Comparison of ENCODE assay signal across 8 cellular contexts in genomic region chr1:180881806-180882509, GRCh38. TPM values are rescaled to one million over a fixed set of nuclear protein-coding genes. Genes with fewer than 3 reads are reported as not detected.
A peak's percentile ranks its signal among the peaks of the same experiment; 100 is the strongest.
DNase-seq lines count a peak whose midpoint lies in the region; ATAC-seq, FAIRE-seq and TF ChIP-seq lines count a peak whose summit lies in the region.

No MANE protein-coding gene starts in this region.

- no peak overlapping the region for H2AFZ ChIP-seq in PC-3 (ENCODE audit: low read length)
- H2AFZ ChIP-seq in H1 (ENCODE audit: low read length), result no peak overlapping the region

- no peaks in the 10 kb centered on the region for H3K9me2 ChIP-seq in PC-3 (replicated peaks; ENCODE audit: low read length)

- H3K79me1 ChIP-seq in H1 (ENCODE audit: low read depth, low read length) (no peaks in the 10 kb centered on the region), mesendoderm (ENCODE audit: low read length) (no peaks in the 10 kb centered on the region)

- H3K9me3 ChIP-seq in A673 (ENCODE audit: low read depth, low read length, poor library complexity, severe bottlenecking) (no peaks in the 10 kb centered on the region), PC-3 (ENCODE audit: low read length) (no peaks in the 10 kb centered on the region), H1 (ENCODE audit: insufficient read depth in 2 of 2, low read depth in 1 of 2, low read length in 1 of 2) (no peaks in the 10 kb centered on the region)

- peak; percentile 55 for TF ChIP-seq CTCF in A673 (conservative IDR thresholded peaks at IDR 0.05; ENCODE audit: low read depth, low read length)
- TF ChIP-seq CTCF in PC-3 (conservative IDR thresholded peaks at IDR 0.05; ENCODE audit: low read depth, low read length), result peak; percentile 71
- TF ChIP-seq CTCF in H1 (IDR thresholded peaks at IDR 0.05; ENCODE audit: control extremely low read depth in 1 of 3, insufficient read depth in 1 of 3, low read depth in 1 of 3, low read length in 3 of 3), result peak in 2 of 3 experiments; percentile 48 to 56; a peak in 2 of 4 replicates

- H3F3A ChIP-seq in PC-3 (ENCODE audit: low read length, unreplicated experiment), result no peaks in the 10 kb centered on the region

- H3K23me2 ChIP-seq in H1 (ENCODE audit: low read depth, low read length), result no peaks in the 10 kb centered on the region

- H3K9ac ChIP-seq in PC-3 (ENCODE audit: low read length) (no peak overlapping the region), H1 (replicated peaks in 1 of 4; ENCODE audit: extremely low read depth in 1 of 4, low read depth in 3 of 4, low read length in 3 of 4) (no peak overlapping the region), mesendoderm (ENCODE audit: low read length) (no peak overlapping the region)

- POLR2A ChIA-PET in A673 (lab: Charles Lee; ENCODE audit: low non-redundant PET) (no interaction called here), PC-3 (lab: Charles Lee; ENCODE audit: unreplicated experiment) (no interaction called here), H1 (lab: Charles Lee; ENCODE audit: partially characterized antibody) (interaction anchor here (0.7 to 1.4 kb wide), 4 partner anchors 30 to 279 kb away, joined by 3 to 4 read pairs (median 3); partner anchors contain the start of gene KIAA1614)

- H4K8ac ChIP-seq in H1 (ENCODE audit: extremely low read depth, insufficient read depth, low read length) (no peak overlapping the region), mesendoderm (ENCODE audit: low read depth, low read length) (no peak overlapping the region)

- no peak overlapping the region for H3K14ac ChIP-seq in H1 (ENCODE audit: insufficient read length)

- H2BK120ac ChIP-seq in H1 (replicated peaks; ENCODE audit: low read depth, low read length) (no peak overlapping the region), mesendoderm (ENCODE audit: low read depth, low read length) (no peak overlapping the region)

- no peak overlapping the region for H3K4ac ChIP-seq in H1 (replicated peaks; ENCODE audit: insufficient read length, low read depth, low read length)
- no peak overlapping the region for H3K4ac ChIP-seq in mesendoderm (ENCODE audit: low read depth, low read length)

- H3K18ac ChIP-seq in H1 (ENCODE audit: extremely low read depth, low read length) (no peak overlapping the region), mesendoderm (ENCODE audit: low read length) (no peak overlapping the region)

- H3K4me1 ChIP-seq in A673 (ENCODE audit: insufficient read depth, low read length, poor library complexity, severe bottlenecking) (no peaks in the 10 kb centered on the region), PC-3 (ENCODE audit: insufficient read depth, low read length) (peaks cover 9% of the 10 kb centered on the region), H1 (replicated peaks in 1 of 4; ENCODE audit: control insufficient read depth in 3 of 4, insufficient read depth in 4 of 4, low read length in 3 of 4) (no peaks in the 10 kb centered on the region), mesendoderm (ENCODE audit: control insufficient read depth, low read depth, low read length) (no peaks in the 10 kb centered on the region)

- no peaks in the 10 kb centered on the region for H4K20me1 ChIP-seq in PC-3 (ENCODE audit: low read length)
- H4K20me1 ChIP-seq in H1 (replicated peaks in 1 of 2; ENCODE audit: control insufficient read depth in 1 of 2, insufficient read depth in 2 of 2, low read length in 2 of 2), result no peaks in the 10 kb centered on the region

- BruUV-seq in A673 (replicated peaks; lab: Mats Ljungman, UMichigan) (no TSS peak), PC-3 (replicated peaks; lab: Mats Ljungman, UMichigan) (no TSS peak)

- ATAC-seq in PC-3, result peak; percentile 67
- ATAC-seq in HG03108 (IDR thresholded peaks at IDR 0.05; ENCODE audit: unreplicated experiment), result no peak
- ATAC-seq in HG03521 (IDR thresholded peaks at IDR 0.05; ENCODE audit: unreplicated experiment), result no peak

- H4K5ac ChIP-seq in H1 (ENCODE audit: insufficient read length, low read depth, low read length) (no peak overlapping the region), mesendoderm (ENCODE audit: low read length) (no peak overlapping the region)

- no peak overlapping the region for H2BK12ac ChIP-seq in H1 (ENCODE audit: low read depth, low read length)

- no peaks in the 10 kb centered on the region for H3K36me3 ChIP-seq in A673 (ENCODE audit: insufficient read depth, low read length, poor library complexity, severe bottlenecking)
- H3K36me3 ChIP-seq in PC-3 (ENCODE audit: low read depth, low read length), result no peaks in the 10 kb centered on the region
- peaks cover 0 to 4% (median 0%) of the 10 kb centered on the region in 4 experiments; a peak in 2 of 8 replicates for H3K36me3 ChIP-seq in H1 (ENCODE audit: control insufficient read depth in 2 of 4, insufficient read depth in 4 of 4, low read length in 3 of 4)
- H3K36me3 ChIP-seq in mesendoderm (ENCODE audit: control insufficient read depth, insufficient read depth, low read length), result no peaks in the 10 kb centered on the region

- H3K4me2 ChIP-seq in PC-3 (ENCODE audit: low read length) (peak overlapping the region; percentile 59), H1 (ENCODE audit: insufficient read depth in 1 of 2, low read depth in 2 of 2, low read length in 2 of 2) (no peak overlapping the region), mesendoderm (ENCODE audit: low read length) (no peak overlapping the region)

- H3K27ac ChIP-seq in A673 (ENCODE audit: low read depth, low read length, poor library complexity, severe bottlenecking) (no peak overlapping the region), PC-3 (ENCODE audit: low read length) (no peak overlapping the region), H1 (ENCODE audit: low read depth, low read length) (no peak overlapping the region), mesendoderm (ENCODE audit: low read depth, low read length) (peak overlapping the region; percentile 40)

- TF ChIP-seq RAD21 in H1 (IDR thresholded peaks at IDR 0.05 in 1 of 2, conservative IDR thresholded peaks at IDR 0.05 in 1 of 2; ENCODE audit: low read depth in 2 of 2, low read length in 2 of 2), result peak; percentile 71 to 79

- H3K79me2 ChIP-seq in PC-3 (ENCODE audit: low read length), result no peaks in the 10 kb centered on the region
- H3K79me2 ChIP-seq in H1 (ENCODE audit: control insufficient read depth in 1 of 2, insufficient read depth in 2 of 2, low read length in 2 of 2), result no peaks in the 10 kb centered on the region
- H3K79me2 ChIP-seq in mesendoderm (ENCODE audit: control insufficient read depth, insufficient read depth, low read length), result no peaks in the 10 kb centered on the region

- H3K56ac ChIP-seq in H1 (replicated peaks; ENCODE audit: insufficient read length, low read depth, low read length) (no peak overlapping the region), mesendoderm (ENCODE audit: low read length) (peak overlapping the region; percentile 42)

- no peak overlapping the region for H2BK5ac ChIP-seq in H1 (ENCODE audit: low read depth, low read length)
- H2BK5ac ChIP-seq in mesendoderm (ENCODE audit: low read length), result no peak overlapping the region

- H2AK5ac ChIP-seq in H1 (ENCODE audit: low read depth, low read length) (no peak overlapping the region), mesendoderm (ENCODE audit: low read length) (no peak overlapping the region)

- CTCF ChIA-PET in A673 (lab: Charles Lee), result interaction anchor here (0.6 to 1.1 kb wide), 10 partner anchors 16 to 366 kb away, joined by 3 to 39 read pairs (median 4); no protein-coding TSS in a partner anchor
- CTCF ChIA-PET in PC-3 (lab: Charles Lee), result interaction anchor here (0.6 to 1.0 kb wide), 14 partner anchors 91 to 400 kb away, joined by 3 to 20 read pairs (median 4); no protein-coding TSS in a partner anchor
- CTCF ChIA-PET in H1 (lab: Charles Lee; ENCODE audit: partially characterized antibody), result interaction anchor here (0.6 to 3.6 kb wide), 51 partner anchors 9 to 519 kb away, joined by 3 to 43 read pairs (median 3); partner anchors contain the start of gene KIAA1614

- H4K91ac ChIP-seq in H1 (replicated peaks; ENCODE audit: insufficient read length, low read length), result no peak overlapping the region

- DNase-seq in A673 (ENCODE audit: low spot score) (peak; percentile 63), GM12891 (ENCODE audit: insufficient read length, low spot score) (no peak), LHCN-M2 (ENCODE audit: low read depth) (peak; percentile 45), PC-3 (peak; percentile 51), H1 (ENCODE audit: low read depth in 1 of 2, low spot score in 2 of 2) (no peak), mesendoderm (peak; percentile 86)

- intact Hi-C loops in A673 (cut with micrococcal nuclease; ENCODE audit: unreplicated experiment) (loop anchor here (1.0 to 10.0 kb wide), 4 partner anchors 153 to 365 kb away; partner anchors contain the start of gene MR1), PC-3 (cut with micrococcal nuclease) (loop anchor here (1.0 to 5.0 kb wide), 3 partner anchors 195 to 284 kb away; no protein-coding TSS in a partner anchor)

- no peak for TF ChIP-seq EP300 in H1 (IDR thresholded peaks at IDR 0.05; ENCODE audit: borderline replicate concordance in 1 of 2, low read depth in 2 of 2, low read length in 2 of 2)

- no peak overlapping the region for H3K4me3 ChIP-seq in A673 (ENCODE audit: low read depth, low read length, poor library complexity, severe bottlenecking)
- no peak overlapping the region for H3K4me3 ChIP-seq in PC-3 (ENCODE audit: low read length)
- H3K4me3 ChIP-seq in H1 (ENCODE audit: extremely low read depth in 1 of 4, insufficient read depth in 2 of 4, low read depth in 3 of 4, low read length in 4 of 4), result no peak overlapping the region
- H3K4me3 ChIP-seq in mesendoderm (ENCODE audit: low read length), result no peak overlapping the region

- H2BK20ac ChIP-seq in H1 (ENCODE audit: low read length), result no peak overlapping the region

- WGBS in H1 (ENCODE audit: extremely low coverage in 1 of 2, insufficient coverage in 1 of 2, insufficient read length in 1 of 2, insufficient replicate concordance in 2 of 2, low coverage in 1 of 2, low lambda C conversion rate in 2 of 2, missing lambda C conversion rate in 1 of 2), 2 experiments, result 77% methylated on average over 6 of the region's 6 CpGs; no CpG with 5 or more reads in 1 of the 2 experiments
- no CpG with 5 or more reads among the region's 6 CpGs for WGBS in mesendoderm (ENCODE audit: extremely low coverage, insufficient coverage, low lambda C conversion rate)

- no peak overlapping the region for H3K23ac ChIP-seq in H1 (ENCODE audit: insufficient read length)
- H3K23ac ChIP-seq in mesendoderm (ENCODE audit: low read length), result peak overlapping the region; percentile 53

- H2BK15ac ChIP-seq in H1 (ENCODE audit: low read length), result no peak overlapping the region
- no peak overlapping the region for H2BK15ac ChIP-seq in mesendoderm (replicated peaks; ENCODE audit: low read depth)

- TF ChIP-seq POLR2A in GM12891 (IDR thresholded peaks at IDR 0.05; ENCODE audit: low read depth, low read length) (no peak), H1 (IDR thresholded peaks at IDR 0.05; ENCODE audit: control extremely low read depth in 1 of 2, low read depth in 2 of 2, low read length in 2 of 2) (no peak)

- FAIRE-seq in GM12891 (lab: Jason Lieb, UNC) (peak; percentile 72), H1 (lab: Jason Lieb, UNC) (peak; percentile 89)

- H3K27me3 ChIP-seq in A673 (replicated peaks; ENCODE audit: insufficient read depth, low read depth, low read length, poor library complexity), result no peaks in the 10 kb centered on the region
- no peaks in the 10 kb centered on the region for H3K27me3 ChIP-seq in PC-3 (ENCODE audit: low read length)
- no peaks in the 10 kb centered on the region for H3K27me3 ChIP-seq in H1 (replicated peaks in 1 of 4; ENCODE audit: control insufficient read depth in 3 of 4, extremely low read depth in 1 of 4, insufficient read depth in 3 of 4, low read length in 3 of 4)
- no peaks in the 10 kb centered on the region for H3K27me3 ChIP-seq in mesendoderm (ENCODE audit: insufficient read depth, low read length, poor library complexity)

RNA-seq across cellular contexts. Expression of gene KIAA1614, which starts 30.7 kb away (rescaled TPM):
- 0.67 and 0.94 TPM in 2 replicates for total RNA-seq in A673 (2021)
- polyA plus RNA-seq in GM12891 (2012; ENCODE audit: low read depth, missing spikeins), result 0.35 TPM
- 5.9 and 7.1 TPM in 2 replicates for total RNA-seq in LHCN-M2 (2014; rRNA removed)
- polyA plus RNA-seq in LHCN-M2 (2012), result 4.0 TPM
- not detected in 2 replicates for total RNA-seq in PC-3 (2014; rRNA removed)
- 2.6 and 3.1 TPM in 2 replicates for total RNA-seq in H1 (2021; fragmentation: NEBNext Ultra II Directional; extraction: Animal tissue kit (Norgen Biotek cat#: 25700))
- polyA plus RNA-seq in H1 (2011; rRNA removed), result 1.3 and 1.9 TPM in 2 replicates
- polyA plus RNA-seq in H1 (2011; cell fraction: cytosol; rRNA removed), result 1.8 TPM
- polyA plus RNA-seq in H1 (2011; cell fraction: nucleus; rRNA removed), result 2.7 TPM
- 1.0 to 2.5 TPM (median 1.8 TPM) in 4 replicates for polyA plus RNA-seq in H1 (2012, experiment 1 of 2)
- 1.8 TPM for polyA plus RNA-seq in H1 (2012, experiment 2 of 2)
- 1.8 TPM for polyA plus RNA-seq in H1 (2013, experiment 1 of 2)
- polyA plus RNA-seq in H1 (2013, experiment 2 of 2), result 0.81 TPM
- 1.0 and 1.6 TPM in 2 replicates for polyA minus RNA-seq in H1 (2011; rRNA and poly(A)+ RNA removed)
- 1.8 TPM for polyA minus RNA-seq in H1 (2011; cell fraction: cytosol; rRNA and poly(A)+ RNA removed)
- 3.0 TPM for polyA minus RNA-seq in H1 (2011; cell fraction: nucleus; rRNA and poly(A)+ RNA removed)
- 1.8 TPM for polyA plus RNA-seq in mesendoderm (2013, experiment 1 of 2)
- 2.1 TPM for polyA plus RNA-seq in mesendoderm (2013, experiment 2 of 2)

Comparison
In these comparisons a context has a peak if more than half of its experiments do, and no peak if none do; other contexts are left out.
1. DNase-seq: peak in A673 (single experiment), LHCN-M2 (single experiment), PC-3 (single experiment) and mesendoderm (single experiment); none in GM12891 (single experiment) and H1 (0 of 2).
2. Peak in every context shown above with its lines, with median percentiles within 50 percentile points of each other: CTCF ChIP-seq.